In genomic region chr1:206459703-206460102, GRCh38 we compare ENCODE assay signal across 19 cellular contexts.
"Had no signal": no experiment of that assay in that cellular context is flagged by ENCODE, and none has a peak within 500 bp of the region (broad histone marks: within the 10 kb centered on the region; RNA-seq: fewer than 3 reads in every experiment).

No MANE protein-coding gene starts in this region.

- DNase-seq: colonic mucosa; effector CD4-positive, alpha-beta T cell; glutamatergic neuron; kidney; left colon; naive thymus-derived CD4-positive, alpha-beta T cell; nephron progenitor cell; psoas muscle; retina; stimulated activated CD4-positive, alpha-beta T cell treated with anti-CD3 and anti-CD28 coated beads, Interleukin-2, amount 100 ng/mL, for 24 hours; stimulated activated CD4-positive, alpha-beta T cell treated with anti-CD3 and anti-CD28 coated beads, Interleukin-4, amount 100 ng/mL, for 4 hours; stimulated activated naive CD4-positive, alpha-beta T cell treated with Interleukin-2 at 50 U/mL for 16 hours; testis; upper lobe of right lung had no signal

- ATAC-seq: esophagus mucosa; left colon; naive thymus-derived CD4-positive, alpha-beta T cell; psoas muscle; sciatic nerve; upper lobe of right lung had no signal

- H3K36me3 ChIP-seq: colonic mucosa had no signal

- H3K27me3 ChIP-seq: colonic mucosa, hepatocyte, testis, tibial nerve, upper lobe of right lung had no signal

- H3K27ac Mint-ChIP-seq: nephron progenitor cell had no signal

- H3K9me3 ChIP-seq: colonic mucosa, psoas muscle, testis, tibial nerve, upper lobe of right lung had no signal

- H3K4me3 ChIP-seq: colonic mucosa, hepatocyte, psoas muscle, skin epidermis, testis, tibial nerve, upper lobe of right lung had no signal

- H3K4me3 Mint-ChIP-seq: naive thymus-derived CD4-positive, alpha-beta T cell; nephron progenitor cell had no signal

- H3K27ac ChIP-seq: colonic mucosa, hepatocyte, psoas muscle, testis, upper lobe of right lung had no signal

- H3K27me3 Mint-ChIP-seq: naive thymus-derived CD4-positive, alpha-beta T cell had no signal

- H3K4me1 ChIP-seq: colonic mucosa, testis had no signal

- H3K9me3 Mint-ChIP-seq: nephron progenitor cell had no signal
